1 cellular context compared by ENCODE assay signal in the genomic region with DNA sequence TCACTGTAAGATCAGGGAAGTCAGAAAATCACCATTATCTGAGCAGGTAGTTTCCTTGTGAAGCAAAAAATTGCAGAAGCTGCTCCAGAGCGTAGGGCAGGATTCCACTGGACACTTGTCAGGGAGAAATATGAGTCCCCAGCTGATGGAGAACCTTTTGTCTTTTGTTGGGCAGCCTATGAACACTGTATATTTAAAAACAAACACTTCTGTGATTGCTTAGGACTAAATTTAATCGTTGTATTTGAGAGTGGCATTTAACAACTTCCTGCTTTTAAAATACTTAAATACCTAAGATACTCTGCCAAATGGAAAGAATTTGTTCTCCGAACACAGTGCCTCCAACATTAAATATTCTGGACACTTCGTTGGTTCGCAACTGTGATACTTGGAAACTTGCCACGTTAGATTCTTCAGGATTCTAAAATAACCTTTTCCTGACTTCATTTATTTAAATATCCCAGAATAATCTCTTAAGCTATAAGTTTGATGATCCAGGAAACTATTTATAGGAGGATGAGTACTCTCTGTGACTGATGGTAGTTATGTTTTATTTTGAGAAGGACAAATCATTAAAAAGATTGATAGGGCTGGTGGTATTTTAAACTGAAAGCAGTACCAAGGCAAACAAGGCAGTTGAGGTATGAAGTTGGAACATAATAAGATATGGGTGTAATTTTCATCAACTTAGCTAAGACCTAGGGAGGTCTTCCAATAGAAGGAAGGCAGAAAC.
TF ChIP-seq lines count a peak whose summit lies in the region.

No MANE protein-coding gene starts in this region.

TF ChIP-seq in HEK293, 187 proteins besides CTCF, POLR2A, EP300 and RAD21 (continued from another document):
- no peak for TF ChIP-seq AEBP2 (tag by site-specific recombination; IDR thresholded peaks at IDR 0.05; ENCODE audit: borderline replicate concordance)
- no peak for TF ChIP-seq ZNF792 (tag by site-specific recombination; IDR thresholded peaks at IDR 0.05)
- no peak for TF ChIP-seq ZNF629 (tag by site-specific recombination; IDR thresholded peaks at IDR 0.05)
- no peak for TF ChIP-seq SALL2 (tag by site-specific recombination; IDR thresholded peaks at IDR 0.05; ENCODE audit: borderline replicate concordance)
- no peak for TF ChIP-seq ZNF768 (tag by site-specific recombination; IDR thresholded peaks at IDR 0.05)
- TF ChIP-seq ZNF202 (tag by site-specific recombination; IDR thresholded peaks at IDR 0.05; ENCODE audit: borderline replicate concordance) = no peak
- no peak for TF ChIP-seq REST (tag by site-specific recombination; IDR thresholded peaks at IDR 0.05)
- no peak for TF ChIP-seq PATZ1 (tag by site-specific recombination; IDR thresholded peaks at IDR 0.05)
- no peak for TF ChIP-seq ZNF175 (tag by site-specific recombination; IDR thresholded peaks at IDR 0.05)
- TF ChIP-seq ZNF548 (tag by site-specific recombination; IDR thresholded peaks at IDR 0.05) = no peak
- no peak for TF ChIP-seq ZNF138 (tag by site-specific recombination; IDR thresholded peaks at IDR 0.05; ENCODE audit: borderline replicate concordance)
- no peak for TF ChIP-seq ZNF549 (tag by site-specific recombination; IDR thresholded peaks at IDR 0.05)
- no peak for TF ChIP-seq ZFP41 (tag by site-specific recombination; IDR thresholded peaks at IDR 0.05; ENCODE audit: borderline replicate concordance)
- no peak for TF ChIP-seq ZNF571 (tag by site-specific recombination; IDR thresholded peaks at IDR 0.05)
- TF ChIP-seq ZSCAN30 (tag by site-specific recombination; IDR thresholded peaks at IDR 0.05) = no peak
- TF ChIP-seq ZNF658 (tag by site-specific recombination; IDR thresholded peaks at IDR 0.05) = no peak
- TF ChIP-seq ZNF501 (tag by site-specific recombination; IDR thresholded peaks at IDR 0.05) = no peak
